Comparison of ENCODE assay signal across 8 cellular contexts in the genomic region with DNA sequence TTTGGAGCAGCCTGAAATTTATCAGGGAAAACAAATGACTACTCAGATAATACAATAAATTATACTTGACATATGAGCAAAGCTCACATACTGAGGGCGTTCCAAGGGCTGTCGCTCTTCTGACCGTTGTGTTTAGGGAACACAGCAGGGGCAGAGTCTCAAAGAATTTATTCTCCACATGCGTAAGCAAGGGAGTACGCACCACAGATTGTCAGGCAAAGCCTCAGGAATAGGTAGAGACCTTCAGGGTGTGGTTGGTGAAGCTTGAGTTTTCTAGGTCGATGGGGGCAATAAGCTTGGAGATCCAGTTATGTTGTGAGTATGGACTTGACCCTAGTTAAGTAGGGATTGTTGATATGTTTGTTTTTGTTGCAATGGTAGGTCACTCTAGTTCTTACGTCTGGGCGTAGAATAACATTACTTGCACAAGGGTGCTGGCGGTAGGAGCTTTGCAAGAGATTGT. TPM values are rescaled to one million over a fixed set of nuclear protein-coding genes. Genes with fewer than 3 reads are reported as not detected.
DNase-seq lines count a peak whose midpoint lies in the region; ATAC-seq and TF ChIP-seq lines count a peak whose summit lies in the region.

No MANE protein-coding gene starts in this region.

- H3K9me3 ChIP-seq in lung (ENCODE audit: control insufficient read depth in 2 of 2, insufficient read depth in 1 of 2, low read length in 1 of 2) (no peaks in the 10 kb centered on the region), upper lobe of left lung (no peaks in the 10 kb centered on the region)

- H3K36me3 Mint-ChIP-seq in central memory CD8-positive, alpha-beta T cell (ENCODE audit: insufficient read depth): peaks cover 4% of the 10 kb centered on the region

- ATAC-seq in central memory CD8-positive, alpha-beta T cell (replicated peaks; ENCODE audit: extremely low read depth, poor library complexity, severe bottlenecking): no peak
- ATAC-seq in lung (ENCODE audit: insufficient read depth, low FRiP score) (no peak), upper lobe of left lung (ENCODE audit: low FRiP score in 2 of 2) (peak; percentile 38 to 64), HG03097 (IDR thresholded peaks at IDR 0.05; ENCODE audit: low FRiP score, unreplicated experiment) (no peak)

- peak overlapping the region; percentile 21 to 99 for H3K27ac ChIP-seq in lung (ENCODE audit: low read depth in 1 of 2, low read length in 1 of 2)
- peak overlapping the region; percentile 87 to 95 (median 92) for H3K27ac ChIP-seq in upper lobe of left lung

- H3K27me3 ChIP-seq in lung (ENCODE audit: control insufficient read depth, insufficient read depth) (no peaks in the 10 kb centered on the region), upper lobe of left lung (no peaks in the 10 kb centered on the region)

- intact Hi-C loops in posterior cingulate gyrus (cut with DNase I): loop anchor here (5.0 kb wide), 2 partner anchors 100 to 115 kb away; partner anchors contain the start of genes ATM, CUL5 and NPAT

- peaks cover 48% of the 10 kb centered on the region for H3K4me1 Mint-ChIP-seq in central memory CD8-positive, alpha-beta T cell

- TF ChIP-seq CTCF in lung (IDR thresholded peaks at IDR 0.05; ENCODE audit: control extremely low read depth, extremely low read depth): no peak
- no peak for TF ChIP-seq CTCF in upper lobe of left lung (IDR thresholded peaks at IDR 0.05)

- peak in 1 of 4 donors; percentile 22 for TF ChIP-seq EP300 in upper lobe of left lung (IDR thresholded peaks at IDR 0.05)

- H3K9me3 Mint-ChIP-seq in central memory CD8-positive, alpha-beta T cell: no peaks in the 10 kb centered on the region

- no peaks in the 10 kb centered on the region for H3K27me3 Mint-ChIP-seq in central memory CD8-positive, alpha-beta T cell

- H3K4me3 ChIP-seq in lung (peak overlapping the region; percentile 76), upper lobe of left lung (peak overlapping the region; percentile 54 to 93 (median 78))

- H3K36me3 ChIP-seq in lung (ENCODE audit: control insufficient read depth in 2 of 2, insufficient read depth in 2 of 2, low read length in 2 of 2): no peaks in the 10 kb centered on the region
- H3K36me3 ChIP-seq in upper lobe of left lung: peaks cover 0 to 4% (median 0%) of the 10 kb centered on the region in 4 donors

- 34 to 39% methylated on average over 9 of the region's 9 CpGs for WGBS in lung, 2 donors
- 28 to 42% methylated on average over 9 of the region's 9 CpGs for WGBS in upper lobe of left lung, 2 donors

- peaks cover 7 to 26% of the 10 kb centered on the region in 2 donors for H3K4me1 ChIP-seq in lung (ENCODE audit: control insufficient read depth in 2 of 2, insufficient read depth in 2 of 2, low read length in 2 of 2)
- peaks cover 23 to 43% (median 30%) of the 10 kb centered on the region in 4 donors for H3K4me1 ChIP-seq in upper lobe of left lung

- peak overlapping the region; percentile 88 for H3K27ac Mint-ChIP-seq in central memory CD8-positive, alpha-beta T cell (ENCODE audit: low read depth)

- DNase-seq in GM03348 (ENCODE audit: low spot score) (peak; percentile 32), NCI-H146 (lab: John Stamatoyannopoulos, UW) (peak; percentile 76), lung (ENCODE audit: low spot score) (no peak), upper lobe of left lung (no peak), posterior cingulate gyrus (no peak)
- no peak for DNase-seq in central memory CD8-positive, alpha-beta T cell (ENCODE audit: low spot score in 2 of 2)
- DNase-seq in activated CD8-positive, alpha-beta memory T cell treated with anti-CD3 and anti-CD28 coated beads, Interleukin-2, amount 50 U/mL, for 4 hours: no peak

- peak overlapping the region; percentile 84 for H3K4me3 Mint-ChIP-seq in central memory CD8-positive, alpha-beta T cell

- no peak for TF ChIP-seq POLR2A in upper lobe of left lung (IDR thresholded peaks at IDR 0.05)

RNA-seq across cellular contexts. Expression of gene ACAT1, which starts 0.8 kb away (rescaled TPM):
- total RNA-seq in lung: 10 to 100 TPM; 47.6 to 57.6 TPM
- 10 to 100 TPM; 47.8 to 88.0 TPM for polyA plus RNA-seq in lung
- total RNA-seq in upper lobe of left lung: 100 to 1,000 TPM in 1 of 6 donors, 10 to 100 TPM in 5; 61.2 to 114 (median 72.9) TPM

Comparison
In these comparisons a context has a peak if more than half of its experiments do, and no peak if none do; other contexts are left out.
1. DNase-seq: peak in GM03348 (single experiment) and NCI-H146 (single experiment); none in central memory CD8-positive, alpha-beta T cell (0 of 2), lung (single experiment), upper lobe of left lung (0 of 2), activated CD8-positive, alpha-beta memory T cell treated with anti-CD3 and anti-CD28 coated beads, Interleukin-2, amount 50 U/mL, for 4 hours (single experiment) and posterior cingulate gyrus (0 of 10).
2. ATAC-seq: peak in upper lobe of left lung (2 of 2); none in central memory CD8-positive, alpha-beta T cell (single experiment), lung (single experiment) and HG03097 (single experiment).